In genomic region chr3:139319428-139320402, GRCh38 we compare ENCODE assay signal across 9 cellular contexts. TPM values are rescaled to one million over a fixed set of nuclear protein-coding genes. Genes with fewer than 3 reads are reported as not detected.
DNase-seq lines count a peak whose midpoint lies in the region; TF ChIP-seq lines count a peak whose summit lies in the region.
"Had no signal": no experiment of that assay in that cellular context is flagged by ENCODE, and none has a peak within 500 bp of the region (broad histone marks: within the 10 kb centered on the region; RNA-seq: fewer than 3 reads in every experiment).

No MANE protein-coding gene starts in this region.

- H4K20me1 ChIP-seq in H9 (ENCODE audit: control insufficient read depth, insufficient read depth, insufficient read length) = no peaks in the 10 kb centered on the region
- no peaks in the 10 kb centered on the region for H4K20me1 ChIP-seq in SK-N-SH (ENCODE audit: insufficient read depth)

- no peak overlapping the region for H4K5ac ChIP-seq in H9 (ENCODE audit: insufficient read length, low read depth, low read length)

- no peak overlapping the region for H3K4ac ChIP-seq in H9 (ENCODE audit: low read depth, low read length)

- H4K91ac ChIP-seq in H9 (ENCODE audit: insufficient read length, low read depth, low read length) = no peak overlapping the region

- no peak overlapping the region for H3K23ac ChIP-seq in H9 (ENCODE audit: insufficient read length, low read depth, low read length)

- no peaks in the 10 kb centered on the region for H3K9me2 ChIP-seq in SK-N-SH

- H2BK120ac ChIP-seq in H9 (ENCODE audit: low read depth, low read length, poor library complexity, severe bottlenecking) = no peak overlapping the region

- H2BK5ac ChIP-seq in H9 (ENCODE audit: insufficient read length, low read length) = no peak overlapping the region

- no peak overlapping the region for H3K4me3 Mint-ChIP-seq in H9

- peaks cover 50% of the 10 kb centered on the region for H3K27me3 Mint-ChIP-seq in H9 (ENCODE audit: low read depth)

- no peak for TF ChIP-seq EP300 in SK-N-SH (IDR thresholded peaks at IDR 0.05; ENCODE audit: borderline replicate concordance in 1 of 2, low read depth in 1 of 2, low read length in 1 of 2)

- no peak overlapping the region for H2AK5ac ChIP-seq in H9 (ENCODE audit: insufficient read length, low read length)

- H2AFZ ChIP-seq in H9 (ENCODE audit: low read length) (peak overlapping the region; percentile 83), SK-N-SH (ENCODE audit: low read depth) (no peak overlapping the region)

- peak overlapping the region in 2 of 3 experiments; percentile 45 to 91; a peak in 1 of 7 replicates for H3K27ac Mint-ChIP-seq in H9

- no peaks in the 10 kb centered on the region; a peak in 1 of 7 replicates for H3K36me3 Mint-ChIP-seq in H9 (ENCODE audit: insufficient read depth in 1 of 3, low read depth in 3 of 3)

- CTCF ChIA-PET in SK-N-SH (lab: Yijun Ruan, JAX) = interaction anchor here (0.9 to 8.6 kb wide), 19 partner anchors 9 to 396 kb away, joined by 3 to 83 read pairs (median 6); no protein-coding TSS in a partner anchor

- DNase-seq in DMS 273 (lab: John Stamatoyannopoulos, UW; ENCODE audit: unreplicated experiment) (peak; percentile 74), H9 (peak; percentile 86), SK-N-SH (peak; percentile 51), iPS DF 6.9 (ENCODE audit: low read depth, low spot score) (peak; percentile 67), hippocampal formation (lab: John Stamatoyannopoulos, UW) (no peak)
- DNase-seq in stimulated activated CD8-positive, alpha-beta memory T cell treated with anti-CD3 and anti-CD28 coated beads, Interleukin-4, amount 100 ng/mL, for 48 hours = no peak
- DNase-seq in effector memory CD4-positive, alpha-beta T cell = no peak
- DNase-seq: activated gamma-delta T cell had no signal

- no peaks in the 10 kb centered on the region for H3K4me1 ChIP-seq in H9 (ENCODE audit: insufficient read depth, low read length)
- peaks cover 0 to 13% of the 10 kb centered on the region in 2 experiments; a peak in 1 of 4 replicates for H3K4me1 ChIP-seq in SK-N-SH (ENCODE audit: control insufficient read depth in 1 of 2, insufficient read depth in 2 of 2, low read depth in 1 of 2, low read length in 1 of 2)
- H3K4me1 ChIP-seq in iPS DF 6.9 (ENCODE audit: control insufficient read depth, insufficient read depth, low read length) = 0 out of 2 replicates have a peak, but pooled peaks cover 2% of the 10 kb centered on the region
- H3K4me1 ChIP-seq in effector memory CD4-positive, alpha-beta T cell (ENCODE audit: control insufficient read depth, insufficient read depth, low read length, poor library complexity, severe bottlenecking) = no peaks in the 10 kb centered on the region

- WGBS in H9 (ENCODE audit: extremely low coverage, insufficient read length, low lambda C conversion rate) = no CpG with 5 or more reads among the region's 10 CpGs
- 90% methylated on average over 5 of the region's 10 CpGs for WGBS in SK-N-SH (ENCODE audit: low lambda C conversion rate)
- no CpG with 5 or more reads among the region's 10 CpGs for WGBS in iPS DF 6.9 (ENCODE audit: insufficient coverage, insufficient read length)

- no peak overlapping the region for H3T11ph ChIP-seq in H9 (ENCODE audit: low read length)

- no peaks in the 10 kb centered on the region for H3K9me3 Mint-ChIP-seq in H9

- no peak overlapping the region for H3K18ac ChIP-seq in H9 (ENCODE audit: insufficient read length, low read depth, low read length)

- no peak overlapping the region for H3K9ac ChIP-seq in H9 (ENCODE audit: extremely low read depth, insufficient read length, low read length)
- H3K9ac ChIP-seq in SK-N-SH = no peak overlapping the region

- no peak overlapping the region for H4K8ac ChIP-seq in H9 (replicated peaks; ENCODE audit: insufficient read length, low read depth, low read length)

- H3K27ac ChIP-seq in H9 (ENCODE audit: insufficient read length, low read depth, low read length) (no peak overlapping the region), SK-N-SH (ENCODE audit: low read depth in 2 of 2, low read length in 1 of 2) (no peak overlapping the region), iPS DF 6.9 (ENCODE audit: low read length) (no peak overlapping the region)
- H3K27ac ChIP-seq in effector memory CD4-positive, alpha-beta T cell (ENCODE audit: insufficient read depth, low read length, poor library complexity, severe bottlenecking) = no peak overlapping the region
- H3K27ac ChIP-seq: SK-N-MC had no signal

- H3K79me2 ChIP-seq in H9 (ENCODE audit: insufficient read depth, low read length) (no peaks in the 10 kb centered on the region), SK-N-SH (ENCODE audit: insufficient read depth) (no peaks in the 10 kb centered on the region)

- no peak overlapping the region for H2BK15ac ChIP-seq in H9 (ENCODE audit: low read depth, low read length)

- no peaks in the 10 kb centered on the region for H3K23me2 ChIP-seq in H9 (ENCODE audit: insufficient read length, low read depth, low read length, poor library complexity, severe bottlenecking)

- H3K56ac ChIP-seq in H9 (ENCODE audit: insufficient read length, low read depth, low read length) = no peak overlapping the region

- H3K4me1 Mint-ChIP-seq in H9 = peaks cover 6 to 9% of the 10 kb centered on the region in 2 experiments

- H3K9me3 ChIP-seq in H9 (ENCODE audit: control insufficient read depth, low read depth, low read length) (no peaks in the 10 kb centered on the region), SK-N-SH (no peaks in the 10 kb centered on the region), iPS DF 6.9 (ENCODE audit: control insufficient read depth, insufficient read depth, low read length) (no peaks in the 10 kb centered on the region)
- H3K9me3 ChIP-seq in effector memory CD4-positive, alpha-beta T cell (ENCODE audit: control insufficient read depth, low read length) = no peaks in the 10 kb centered on the region

- TF ChIP-seq RAD21 in SK-N-SH (IDR thresholded peaks at IDR 0.05; ENCODE audit: low read length) = no peak

- no peak overlapping the region for H2BK12ac ChIP-seq in H9 (ENCODE audit: insufficient read length, low read depth, low read length)

- H2BK20ac ChIP-seq in H9 (ENCODE audit: low read depth, low read length, poor library complexity, severe bottlenecking) = no peak overlapping the region

- TF ChIP-seq CTCF in H9 (conservative IDR thresholded peaks at IDR 0.05) (peak; percentile 78), SK-N-SH (IDR thresholded peaks at IDR 0.05) (peak; percentile 49)

- no peak overlapping the region for H3K4me3 ChIP-seq in SK-N-SH (ENCODE audit: low read depth in 2 of 2, low read length in 1 of 2)
- H3K4me3 ChIP-seq in iPS DF 6.9 (ENCODE audit: low read length) = no peak overlapping the region
- H3K4me3 ChIP-seq in effector memory CD4-positive, alpha-beta T cell (ENCODE audit: insufficient read depth, low read depth, low read length, poor library complexity, severe bottlenecking) = no peak overlapping the region
- H3K4me3 ChIP-seq: SK-N-MC had no signal

- H3K4me2 ChIP-seq in H9 (ENCODE audit: insufficient read depth, insufficient read length, low read length) = no peak overlapping the region
- H3K4me2 ChIP-seq in SK-N-SH = no peak overlapping the region

- no peaks in the 10 kb centered on the region for H3K79me1 ChIP-seq in H9 (ENCODE audit: insufficient read depth, low read depth, low read length, poor library complexity, severe bottlenecking)

- H3K36me3 ChIP-seq in SK-N-SH (replicated peaks in 1 of 2; ENCODE audit: control insufficient read depth in 1 of 2, insufficient read depth in 2 of 2, low read length in 1 of 2) (no peaks in the 10 kb centered on the region), iPS DF 6.9 (ENCODE audit: control insufficient read depth, insufficient read depth, low read length) (no peaks in the 10 kb centered on the region)
- H3K36me3 ChIP-seq in effector memory CD4-positive, alpha-beta T cell (ENCODE audit: control insufficient read depth, insufficient read depth, low read length) = no peaks in the 10 kb centered on the region

- POLR2A ChIA-PET in SK-N-SH (lab: Yijun Ruan, JAX) = interaction anchor here (0.7 kb wide), 1 partner anchor 16 kb away, joined by 3 read pairs; no protein-coding TSS in a partner anchor

- H3K14ac ChIP-seq in H9 (ENCODE audit: insufficient read depth, low read length) = no peak overlapping the region; the same call in 1 of the 2 replicates

- H3K27me3 ChIP-seq in H9 (ENCODE audit: insufficient read depth, low read length) (no peaks in the 10 kb centered on the region), SK-N-SH (ENCODE audit: insufficient read depth) (no peaks in the 10 kb centered on the region), iPS DF 6.9 (ENCODE audit: control insufficient read depth, insufficient read depth, low read length) (no peaks in the 10 kb centered on the region)
- no peaks in the 10 kb centered on the region for H3K27me3 ChIP-seq in effector memory CD4-positive, alpha-beta T cell (replicated peaks; ENCODE audit: control insufficient read depth, insufficient read depth, low read length, poor library complexity, severe bottlenecking)

- no peaks in the 10 kb centered on the region for H3F3A ChIP-seq in SK-N-SH (replicated peaks; ENCODE audit: insufficient read depth)

TF ChIP-seq in SK-N-SH, 30 proteins besides CTCF, POLR2A, EP300 and RAD21:
- TF ChIP-seq SMC3 (IDR thresholded peaks at IDR 0.05; ENCODE audit: low read depth, low read length) (0 out of 2 replicates have a peak, but pooled peaks have one; percentile 12), YY1 (IDR thresholded peaks at IDR 0.05; ENCODE audit: low read depth) (no peak), SIN3A (IDR thresholded peaks at IDR 0.05; ENCODE audit: borderline replicate concordance, low read depth, low read length) (no peak)

RNA-seq across cellular contexts. Expression of gene MRPS22, which starts 24.1 kb away (rescaled TPM):
- total RNA-seq in H9 (2021) = 45.7 and 51.3 TPM in 2 replicates
- polyA plus RNA-seq in SK-N-SH (2012; rRNA removed) = 50.6 and 53.0 TPM in 2 replicates
- 56.5 and 72.9 TPM in 2 replicates for polyA plus RNA-seq in SK-N-SH (2012; cell fraction: cytosol; rRNA removed)
- 51.1 and 55.6 TPM in 2 replicates for polyA plus RNA-seq in SK-N-SH (2012; cell fraction: nucleus; rRNA removed)

Comparison
In these comparisons a context has a peak if more than half of its experiments do, and no peak if none do; other contexts are left out.
1. DNase-seq: peak in DMS 273 (single experiment), H9 (single experiment), SK-N-SH (single experiment) and iPS DF 6.9 (single experiment); none in stimulated activated CD8-positive, alpha-beta memory T cell treated with anti-CD3 and anti-CD28 coated beads, Interleukin-4, amount 100 ng/mL, for 48 hours (single experiment), effector memory CD4-positive, alpha-beta T cell (0 of 3) and hippocampal formation (0 of 2).